ENCODE assay signal across 13 cellular contexts in the genomic region with DNA sequence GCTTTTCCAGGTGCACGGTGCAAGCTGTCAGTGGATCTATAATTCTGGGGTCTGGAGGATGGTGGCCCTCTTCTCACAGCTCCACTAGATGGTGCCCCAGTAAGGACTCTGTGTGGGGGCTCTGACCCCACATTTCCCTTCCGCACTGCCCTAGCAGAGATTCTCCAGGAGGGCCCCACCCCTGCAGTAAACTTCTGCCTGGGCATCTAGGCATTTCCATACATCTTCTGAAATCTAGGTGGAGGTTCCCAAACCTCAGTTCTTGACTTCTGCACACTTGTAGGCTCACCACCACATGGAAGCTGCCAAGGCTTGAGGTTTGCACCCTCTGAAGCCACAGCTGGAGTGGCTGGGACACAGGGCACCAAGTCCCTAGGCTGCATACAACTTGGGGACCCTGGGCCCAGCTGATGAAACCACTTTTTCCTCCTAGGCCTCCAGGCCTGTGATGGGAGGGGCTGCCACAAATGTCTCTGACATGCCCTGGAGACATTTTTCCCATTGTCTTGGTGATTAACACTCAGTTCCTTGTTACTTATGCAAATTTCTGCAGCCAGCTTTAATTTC. TPM values are rescaled to one million over a fixed set of nuclear protein-coding genes. Genes with fewer than 3 reads are reported as not detected.
DNase-seq lines count a peak whose midpoint lies in the region; ATAC-seq, FAIRE-seq and TF ChIP-seq lines count a peak whose summit lies in the region.
"Not testable (repeated sequence)": the region's sequence is repeated elsewhere in the genome, so short reads cannot be mapped to it uniquely, and the experiment has no call there.
"Had no signal": no experiment of that assay in that cellular context is flagged by ENCODE, and none has a peak within 500 bp of the region (broad histone marks: within the 10 kb centered on the region; RNA-seq: fewer than 3 reads in every experiment).

No MANE protein-coding gene starts in this region.

- H3K4me2 ChIP-seq in A549; BLaER1; K562 (ENCODE audit: insufficient read depth, low read length): not testable (repeated sequence)

- TF ChIP-seq CTCF in A549 (IDR thresholded peaks at IDR 0.05); HEK293 (tag by site-specific recombination; IDR thresholded peaks at IDR 0.05); K562 (IDR thresholded peaks at IDR 0.05 in 2 of 3, conservative IDR thresholded peaks at IDR 0.05 in 1 of 3; ENCODE audit: insufficient read depth in 2 of 3, low read depth in 1 of 3, low read length in 3 of 3): not testable (repeated sequence)

- H3K36me3 ChIP-seq in BLaER1; HEK293 (ENCODE audit: control insufficient read depth in 2 of 2, insufficient read depth in 1 of 2, low read length in 2 of 2); K562 (ENCODE audit: control insufficient read depth, insufficient read depth, low read length): not testable (repeated sequence)

- not testable (repeated sequence) for H3K4me3 ChIP-seq in A549; HEK293 (ENCODE audit: low read depth, low read length); K562
- H3K4me3 ChIP-seq in BLaER1 = peak overlapping the region; percentile 14; the same call in 1 of the 2 replicates

- H2AFZ ChIP-seq in K562 (ENCODE audit: low read depth, low read length) = not testable (repeated sequence)

- WGBS in A549 (ENCODE audit: missing lambda C conversion rate) = 100% methylated on average over 2 of the region's 2 CpGs
- 57% methylated on average over 2 of the region's 2 CpGs for WGBS in K562 (ENCODE audit: insufficient coverage, low coverage, missing lambda C conversion rate)

- not testable (repeated sequence) for H3K9me1 ChIP-seq in K562 (ENCODE audit: control insufficient read depth, insufficient read depth, low read length)

- H3K9ac ChIP-seq in BLaER1; K562 (ENCODE audit: insufficient read depth in 1 of 2, low read depth in 2 of 2, low read length in 2 of 2): not testable (repeated sequence)

- not testable (repeated sequence) for FAIRE-seq in A549 (lab: Jason Lieb, UNC); K562 (lab: Jason Lieb, UNC)

- H3K27ac ChIP-seq in A549; BLaER1; HEK293 (ENCODE audit: extremely low read depth, low read depth, low read length); K562 (ENCODE audit: extremely low read depth, low read depth, low read length): not testable (repeated sequence)

- H4K20me1 ChIP-seq in BLaER1; K562 (replicated peaks; ENCODE audit: control insufficient read depth, insufficient read depth, low read length): not testable (repeated sequence)

- peaks cover 23% of the 10 kb centered on the region for H3K9me3 ChIP-seq in A549
- H3K9me3 ChIP-seq in BLaER1 = peaks cover 45% of the 10 kb centered on the region
- H3K9me3 ChIP-seq in HEK293 (ENCODE audit: control insufficient read depth, insufficient read depth, low read depth, low read length); K562 (replicated peaks; ENCODE audit: control insufficient read depth, insufficient read depth, low read depth, low read length): not testable (repeated sequence)

- in situ Hi-C loops in K562 (cut with MboI) = not testable (repeated sequence)

- POLR2A ChIA-PET in A549 (lab: Yijun Ruan, JAX); HEK293 (lab: Yijun Ruan, JAX); K562 (lab: Yijun Ruan, JAX): not testable (repeated sequence)

- H3K4me1 ChIP-seq in A549; BLaER1; HEK293 (ENCODE audit: control insufficient read depth, insufficient read depth, low read length); K562 (replicated peaks in 1 of 2; ENCODE audit: control insufficient read depth in 2 of 2, insufficient read depth in 2 of 2, low read length in 2 of 2): not testable (repeated sequence)

- BruUV-seq in K562 (replicated peaks; lab: Mats Ljungman, UMichigan) = not testable (repeated sequence)

- not testable (repeated sequence) for ATAC-seq in A549, K562

- TF ChIP-seq EP300 in A549 (IDR thresholded peaks at IDR 0.05); K562 (IDR thresholded peaks at IDR 0.05; ENCODE audit: low read length): not testable (repeated sequence)

- intact Hi-C loops in K562 (cut with micrococcal nuclease) = not testable (repeated sequence)

- H3K79me2 ChIP-seq in K562 (ENCODE audit: control insufficient read depth, insufficient read depth, low read length) = not testable (repeated sequence)

- not testable (repeated sequence) for H3K27me3 ChIP-seq in BLaER1; K562 (ENCODE audit: control insufficient read depth in 2 of 2, insufficient read depth in 2 of 2, low read length in 2 of 2)

- TF ChIP-seq POLR2A in A549 (IDR thresholded peaks at IDR 0.05; ENCODE audit: low read length); K562 (conservative IDR thresholded peaks at IDR 0.05): not testable (repeated sequence)

- not testable (repeated sequence) for DNase-seq in A549 (ENCODE audit: low read depth in 1 of 2, low spot score in 1 of 2); K562 (ENCODE audit: extremely low read depth in 1 of 4, low spot score in 3 of 4)
- peak; percentile 17 for DNase-seq in activated effector memory CD4-positive, alpha-beta T cell treated with anti-CD3 and anti-CD28 coated beads, Interleukin-2, amount 50 U/mL, for 16 hours

- CTCF ChIA-PET in A549 (lab: Yijun Ruan, JAX) = interaction anchor here (0.6 to 1.2 kb wide), 3 partner anchors 9 to 12 kb away, joined by 3 read pairs; no protein-coding TSS in a partner anchor
- CTCF ChIA-PET in HEK293 (lab: Yijun Ruan, JAX) = interaction anchor here (1.9 kb wide), 1 partner anchor 11 kb away, joined by 9 read pairs; no protein-coding TSS in a partner anchor
- CTCF ChIA-PET in K562 (lab: Yijun Ruan, JAX; ENCODE audit: low intra/inter-chr PET ratio) = not testable (repeated sequence)

- TF ChIP-seq RAD21 in A549 (conservative IDR thresholded peaks at IDR 0.05 in 1 of 2, IDR thresholded peaks at IDR 0.05 in 1 of 2); K562 (CRISPR knock-in tag; conservative IDR thresholded peaks at IDR 0.05 in 1 of 2, IDR thresholded peaks at IDR 0.05 in 1 of 2): not testable (repeated sequence)

RNA-seq across cellular contexts. Expression of gene IFI6, which starts 8.3 kb away (rescaled TPM):
- polyA plus RNA-seq in A549 (2011; rRNA removed) = 5.3 and 6.3 TPM in 2 replicates
- 6.7 and 8.0 TPM in 2 replicates for polyA plus RNA-seq in A549 (2012; cell fraction: cytosol; rRNA removed)
- 5.1 and 6.5 TPM in 2 replicates for polyA plus RNA-seq in A549 (2012; cell fraction: nucleus; rRNA removed)
- 8.2 to 12.3 TPM (median 8.8 TPM) in 3 replicates for polyA plus RNA-seq in A549 (2017; fragmentation: RNase III; extraction: RNeasy Plus Mini Kit Qiagen cat#74134 plus additional on column Dnase treatment)
- 4.8 and 5.5 TPM in 2 replicates for polyA minus RNA-seq in A549 (2011; rRNA and poly(A)+ RNA removed)
- 0.67 TPM in 1 of 2 replicates, not detected in the other for total RNA-seq in K562 (2011; cell fraction: chromatin; rRNA removed; ENCODE audit: low replicate concordance)
- 2.6 and 3.8 TPM in 2 replicates for total RNA-seq in K562 (2011; cell fraction: nucleolus; rRNA removed)
- 1.1 and 2.4 TPM in 2 replicates for total RNA-seq in K562 (2011; cell fraction: nucleoplasm; rRNA removed)
- 4.5 and 4.7 TPM in 2 replicates for total RNA-seq in K562 (2014; rRNA removed)
- 0.99 and 1.0 TPM in 2 replicates for total RNA-seq in K562 (2014; rRNA removed; fragmentation: Illumina TruSeq; extraction: Trizol)
- 1.6 and 2.2 TPM in 2 replicates for total RNA-seq in K562 (2015; rRNA removed; fragmentation: Illumina TruSeq; extraction: Trizol)
- total RNA-seq in K562 (2021) = 3.8 and 5.0 TPM in 2 replicates
- polyA plus RNA-seq in K562 (2011; rRNA removed) = 2.0 and 2.7 TPM in 2 replicates
- polyA plus RNA-seq in K562 (2011; cell fraction: cytosol; rRNA removed) = 3.4 and 3.9 TPM in 2 replicates
- 0.55 and 1.0 TPM in 2 replicates for polyA plus RNA-seq in K562 (2011; cell fraction: nucleus; rRNA removed)
- 8.1 and 10.3 TPM in 2 replicates for polyA plus RNA-seq in K562 (2012)
- polyA plus RNA-seq in K562 (2014; fragmentation: Illumina TruSeq; extraction: Trizol) = 2.4 and 2.9 TPM in 2 replicates
- polyA plus RNA-seq in K562 (2014; fragmentation: Nextera tagmentation; extraction: Ambion mirVana) = under 1 TPM; 0.17 to 0.76 TPM
- polyA plus RNA-seq in K562 (2014; rRNA removed) = 4.0 and 4.4 TPM in 2 replicates
- 0.60 TPM in 1 of 2 replicates, not detected in the other for polyA minus RNA-seq in K562 (2011; rRNA and poly(A)+ RNA removed)
- 1.4 and 2.8 TPM in 2 replicates for polyA minus RNA-seq in K562 (2011; cell fraction: cytosol; rRNA and poly(A)+ RNA removed)
- polyA minus RNA-seq in K562 (2011; cell fraction: nucleus; rRNA and poly(A)+ RNA removed) = not detected in 2 replicates

RNA-seq across cellular contexts. Expression of gene FGR, which starts 45.3 kb away (rescaled TPM):
- polyA plus RNA-seq in A549 (2011; rRNA removed) (not detected in 2 replicates), A549 (2017; fragmentation: RNase III; extraction: RNeasy Plus Mini Kit Qiagen cat#74134 plus additional on column Dnase treatment) (not detected in 3 replicates), K562 (2011; rRNA removed) (0.04 TPM in 1 of 2 replicates, not detected in the other), K562 (2014; fragmentation: Illumina TruSeq; extraction: Trizol) (not detected in 2 replicates), K562 (2014; fragmentation: Nextera tagmentation; extraction: Ambion mirVana) (not detected), K562 (2014; rRNA removed) (not detected in 2 replicates)
- polyA plus RNA-seq in A549 (2012; cell fraction: cytosol; rRNA removed) = not detected in 2 replicates
- polyA plus RNA-seq in A549 (2012; cell fraction: nucleus; rRNA removed) = not detected in 2 replicates
- polyA minus RNA-seq in A549 (2011; rRNA and poly(A)+ RNA removed) = not detected in 2 replicates
- not detected in 2 replicates for total RNA-seq in K562 (2011; cell fraction: chromatin; rRNA removed; ENCODE audit: low replicate concordance)
- total RNA-seq in K562 (2011; cell fraction: nucleolus; rRNA removed) = not detected in 2 replicates
- total RNA-seq in K562 (2011; cell fraction: nucleoplasm; rRNA removed) = not detected in 2 replicates
- total RNA-seq in K562 (2014; rRNA removed) (not detected in 2 replicates), K562 (2014; rRNA removed; fragmentation: Illumina TruSeq; extraction: Trizol) (not detected in 2 replicates), K562 (2015; rRNA removed; fragmentation: Illumina TruSeq; extraction: Trizol) (not detected in 2 replicates), K562 (2021) (0.11 and 0.38 TPM in 2 replicates)
- polyA plus RNA-seq in K562 (2011; cell fraction: cytosol; rRNA removed) = 0.06 TPM in 1 of 2 replicates, not detected in the other
- 0.20 TPM in 1 of 2 replicates, not detected in the other for polyA plus RNA-seq in K562 (2011; cell fraction: nucleus; rRNA removed)
- polyA plus RNA-seq in K562 (2012) = not detected in 2 replicates
- not detected in 2 replicates for polyA minus RNA-seq in K562 (2011; rRNA and poly(A)+ RNA removed)
- not detected in 2 replicates for polyA minus RNA-seq in K562 (2011; cell fraction: cytosol; rRNA and poly(A)+ RNA removed)
- polyA minus RNA-seq in K562 (2011; cell fraction: nucleus; rRNA and poly(A)+ RNA removed) = not detected in 2 replicates
- total RNA-seq: A172, A673, Caco-2, Calu3, Daoy, G401 had no signal
- polyA plus RNA-seq: AG04450, BJ had no signal

RNA-seq across cellular contexts. Expression of gene FAM76A, which starts 45.5 kb away (rescaled TPM):
- polyA plus RNA-seq in A549 (2011; rRNA removed) (6.5 and 7.0 TPM in 2 replicates), A549 (2017; fragmentation: RNase III; extraction: RNeasy Plus Mini Kit Qiagen cat#74134 plus additional on column Dnase treatment) (4.1 to 4.8 TPM (median 4.2 TPM) in 3 replicates), K562 (2011; rRNA removed) (9.7 and 11.0 TPM in 2 replicates), K562 (2014; fragmentation: Illumina TruSeq; extraction: Trizol) (7.8 and 11.3 TPM in 2 replicates), K562 (2014; fragmentation: Nextera tagmentation; extraction: Ambion mirVana) (10 to 100 TPM in 1 of 2 experiments, 1 to 10 TPM in 1; 9.5 to 14.6 TPM), K562 (2014; rRNA removed) (11.4 and 13.6 TPM in 2 replicates)
- 2.4 and 2.6 TPM in 2 replicates for polyA plus RNA-seq in A549 (2012; cell fraction: cytosol; rRNA removed)
- polyA plus RNA-seq in A549 (2012; cell fraction: nucleus; rRNA removed) = 1.6 TPM in 2 replicates
- 4.4 and 6.5 TPM in 2 replicates for polyA minus RNA-seq in A549 (2011; rRNA and poly(A)+ RNA removed)
- 12.3 and 13.2 TPM in 2 replicates for total RNA-seq in K562 (2011; cell fraction: chromatin; rRNA removed; ENCODE audit: low replicate concordance)
- total RNA-seq in K562 (2011; cell fraction: nucleolus; rRNA removed) = 6.0 and 6.4 TPM in 2 replicates
- total RNA-seq in K562 (2011; cell fraction: nucleoplasm; rRNA removed) = 10.6 and 13.1 TPM in 2 replicates
- total RNA-seq in K562 (2014; rRNA removed) (14.3 and 14.6 TPM in 2 replicates), K562 (2014; rRNA removed; fragmentation: Illumina TruSeq; extraction: Trizol) (13.0 and 16.4 TPM in 2 replicates), K562 (2015; rRNA removed; fragmentation: Illumina TruSeq; extraction: Trizol) (11.9 and 13.1 TPM in 2 replicates), K562 (2021) (10.8 and 12.4 TPM in 2 replicates)
- polyA plus RNA-seq in K562 (2011; cell fraction: cytosol; rRNA removed) = 2.8 and 5.7 TPM in 2 replicates
- 8.8 and 11.1 TPM in 2 replicates for polyA plus RNA-seq in K562 (2011; cell fraction: nucleus; rRNA removed)
- 7.7 and 8.6 TPM in 2 replicates for polyA plus RNA-seq in K562 (2012)
- polyA minus RNA-seq in K562 (2011; rRNA and poly(A)+ RNA removed) = 14.6 and 19.8 TPM in 2 replicates
- polyA minus RNA-seq in K562 (2011; cell fraction: cytosol; rRNA and poly(A)+ RNA removed) = 2.8 and 12.1 TPM in 2 replicates
- polyA minus RNA-seq in K562 (2011; cell fraction: nucleus; rRNA and poly(A)+ RNA removed) = 5.1 and 11.2 TPM in 2 replicates
